Comparison of ENCODE assay signal across 10 cellular contexts in genomic region chr20:57620274-57620990, GRCh38. TPM values are rescaled to one million over a fixed set of nuclear protein-coding genes. Genes with fewer than 3 reads are reported as not detected.
DNase-seq lines count a peak whose midpoint lies in the region; ATAC-seq and TF ChIP-seq lines count a peak whose summit lies in the region.
"Had no signal": no experiment of that assay in that cellular context is flagged by ENCODE, and none has a peak within 500 bp of the region (broad histone marks: within the 10 kb centered on the region; RNA-seq: fewer than 3 reads in every experiment).

TSS of gene ZBP1 (minus strand) at chr20:57620426. CDS start at chr20:57620295, 131 bp downstream.

- TF ChIP-seq POLR2A in GM18526 (IDR thresholded peaks at IDR 0.05; ENCODE audit: extremely low read depth, insufficient read length): peak; percentile 60

- peaks cover 57% of the 10 kb centered on the region for H3K4me1 Mint-ChIP-seq in activated naive CD8-positive, alpha-beta T cell treated with anti-CD3 and anti-CD28 coated beads, Interleukin-2, amount 50 U/mL, for 24 hours
- peaks cover 48 to 71% of the 10 kb centered on the region in 2 donors for H3K4me1 Mint-ChIP-seq in stimulated activated naive B cell treated with anti-CD40 and anti-IgM and Interleukin-4, amounts not matched to agents 10 μg/mL and 1 μg/mL and 100 μg/mL, for 72 hours

- peak; percentile 55 for ATAC-seq in GM21723 (IDR thresholded peaks at IDR 0.05; ENCODE audit: unreplicated experiment)
- ATAC-seq in activated naive CD8-positive, alpha-beta T cell treated with anti-CD3 and anti-CD28 coated beads, Interleukin-2, amount 50 U/mL, for 24 hours: peak; percentile 17
- ATAC-seq in stimulated activated naive B cell treated with anti-CD40 and anti-IgM and Interleukin-4, amounts not matched to agents 10 μg/mL and 1 μg/mL and 100 μg/mL, for 72 hours (replicated peaks): peak; percentile 35 to 51

- POLR2A ChIA-PET in RWPE1 (lab: Yijun Ruan, JAX; ENCODE audit: low non-redundant PET): no interaction called here

- H3K27ac ChIP-seq in RWPE1: no peak within 1 kb of the TSS
- H3K27ac ChIP-seq: tibial artery had no signal

- H3K27me3 Mint-ChIP-seq in activated naive CD8-positive, alpha-beta T cell treated with anti-CD3 and anti-CD28 coated beads, Interleukin-2, amount 50 U/mL, for 24 hours: no peaks in the 10 kb centered on the region
- no peaks in the 10 kb centered on the region for H3K27me3 Mint-ChIP-seq in stimulated activated naive B cell treated with anti-CD40 and anti-IgM and Interleukin-4, amounts not matched to agents 10 μg/mL and 1 μg/mL and 100 μg/mL, for 72 hours

- CTCF ChIA-PET in RWPE1 (lab: Yijun Ruan, JAX): interaction anchor here (0.5 to 2.7 kb wide), 5 partner anchors 14 to 560 kb away, joined by 3 to 7 read pairs (median 3); no protein-coding TSS in a partner anchor

- DNase-seq in MV-4-11 (lab: John Stamatoyannopoulos, UW): peak; percentile 38
- peak; percentile 55 for DNase-seq in activated naive CD8-positive, alpha-beta T cell treated with anti-CD3 and anti-CD28 coated beads, Interleukin-2, amount 50 U/mL, for 24 hours
- DNase-seq in stimulated activated naive B cell treated with anti-CD40 and anti-IgM and Interleukin-4, amounts not matched to agents 10 μg/mL and 1 μg/mL and 100 μg/mL, for 72 hours: peak; percentile 68
- no peak for DNase-seq in mesenteric fat pad (ENCODE audit: low spot score)
- DNase-seq in SHP77 treated with DMSO at 0.1 percent for 48 hours (lab: John Stamatoyannopoulos, UW): no peak
- no peak for DNase-seq in RWPE1 (ENCODE audit: low spot score)

- no peak for TF ChIP-seq CTCF in RWPE1 (conservative IDR thresholded peaks at IDR 0.05; ENCODE audit: low read depth)

- peaks cover 7% of the 10 kb centered on the region for H3K9me3 Mint-ChIP-seq in activated naive CD8-positive, alpha-beta T cell treated with anti-CD3 and anti-CD28 coated beads, Interleukin-2, amount 50 U/mL, for 24 hours
- peaks cover 3 to 4% of the 10 kb centered on the region in 2 donors for H3K9me3 Mint-ChIP-seq in stimulated activated naive B cell treated with anti-CD40 and anti-IgM and Interleukin-4, amounts not matched to agents 10 μg/mL and 1 μg/mL and 100 μg/mL, for 72 hours

- peaks cover 10% of the 10 kb centered on the region for H3K36me3 Mint-ChIP-seq in activated naive CD8-positive, alpha-beta T cell treated with anti-CD3 and anti-CD28 coated beads, Interleukin-2, amount 50 U/mL, for 24 hours (ENCODE audit: low read depth)
- H3K36me3 Mint-ChIP-seq in stimulated activated naive B cell treated with anti-CD40 and anti-IgM and Interleukin-4, amounts not matched to agents 10 μg/mL and 1 μg/mL and 100 μg/mL, for 72 hours: peaks cover 2 to 19% of the 10 kb centered on the region in 2 donors

- H3K27ac Mint-ChIP-seq in activated naive CD8-positive, alpha-beta T cell treated with anti-CD3 and anti-CD28 coated beads, Interleukin-2, amount 50 U/mL, for 24 hours: peak within 1 kb of the TSS; percentile 90
- H3K27ac Mint-ChIP-seq in stimulated activated naive B cell treated with anti-CD40 and anti-IgM and Interleukin-4, amounts not matched to agents 10 μg/mL and 1 μg/mL and 100 μg/mL, for 72 hours: peak within 1 kb of the TSS; percentile 87

- H3K4me3 Mint-ChIP-seq in activated naive CD8-positive, alpha-beta T cell treated with anti-CD3 and anti-CD28 coated beads, Interleukin-2, amount 50 U/mL, for 24 hours: peak within 1 kb of the TSS; percentile 71
- peak within 1 kb of the TSS; percentile 64 to 80 for H3K4me3 Mint-ChIP-seq in stimulated activated naive B cell treated with anti-CD40 and anti-IgM and Interleukin-4, amounts not matched to agents 10 μg/mL and 1 μg/mL and 100 μg/mL, for 72 hours

RNA-seq across cellular contexts. Expression of gene ZBP1, which starts in this region (rescaled TPM):
- total RNA-seq in mesenteric fat pad: 0.26 TPM
- total RNA-seq: RPMI7951 had no signal

Comparison
In these comparisons a context has a peak if more than half of its experiments do, and no peak if none do; other contexts are left out.
1. DNase-seq: peak in MV-4-11 (single experiment), activated naive CD8-positive, alpha-beta T cell treated with anti-CD3 and anti-CD28 coated beads, Interleukin-2, amount 50 U/mL, for 24 hours (single experiment) and stimulated activated naive B cell treated with anti-CD40 and anti-IgM and Interleukin-4, amounts not matched to agents 10 μg/mL and 1 μg/mL and 100 μg/mL, for 72 hours (single experiment); none in mesenteric fat pad (single experiment), SHP77 treated with DMSO at 0.1 percent for 48 hours (single experiment) and RWPE1 (single experiment).
2. Peak in every context shown above with its lines, with median percentiles within 50 percentile points of each other: ATAC-seq.